In genomic region chr6:139316622-139317317, GRCh38 we compare ENCODE assay signal across 21 cellular contexts. TPM values are rescaled to one million over a fixed set of nuclear protein-coding genes. Genes with fewer than 3 reads are reported as not detected.
"Had no signal": no experiment of that assay in that cellular context is flagged by ENCODE, and none has a peak within 500 bp of the region (broad histone marks: within the 10 kb centered on the region; RNA-seq: fewer than 3 reads in every experiment).

No MANE protein-coding gene starts in this region.

- H3K27ac ChIP-seq: brain microvascular endothelial cell, right lobe of liver, tibial nerve had no signal

- H3K27me3 ChIP-seq: brain microvascular endothelial cell, right lobe of liver, tibial nerve had no signal

- H3K36me3 Mint-ChIP-seq: natural killer cell treated with Interleukin-12 subunit alpha and Interleukin-12 subunit beta and Interleukin-15 and Interleukin-18, amount 100 ng/mL, for 72 hours; stimulated activated effector memory CD8-positive, alpha-beta T cell treated with anti-CD3 and anti-CD28 coated beads, Interleukin-12 subunit alpha, Interleukin-12 subunit beta, amount 100 ng/mL, for 72 hours had no signal

- H3K4me1 ChIP-seq: right lobe of liver, tibial nerve had no signal

- H3K9me3 Mint-ChIP-seq: dendritic cell treated with granulocyte-macrophage colony-stimulating factor and Interleukin-4, amounts not matched to agents 40 ng/mL and 50 ng/mL, for 4 days; effector memory CD8-positive, alpha-beta T cell; immature natural killer cell; stimulated activated effector memory CD8-positive, alpha-beta T cell treated with anti-CD3 and anti-CD28 coated beads, Interleukin-12 subunit alpha, Interleukin-12 subunit beta, amount 100 ng/mL, for 72 hours had no signal

- H3K4me3 Mint-ChIP-seq: activated CD4-positive, alpha-beta T cell treated with anti-CD3 and anti-CD28 coated beads, Interleukin-2, amount 10 ng/mL, durations not matched to agents 7 days and 5 days; activated naive CD8-positive, alpha-beta T cell; dendritic cell treated with granulocyte-macrophage colony-stimulating factor and Interleukin-4, amounts not matched to agents 40 ng/mL and 50 ng/mL, for 4 days; effector memory CD8-positive, alpha-beta T cell; immature natural killer cell; natural killer cell treated with Interleukin-12 subunit alpha and Interleukin-12 subunit beta and Interleukin-15 and Interleukin-18, amount 100 ng/mL, for 72 hours; stimulated activated effector memory CD8-positive, alpha-beta T cell treated with anti-CD3 and anti-CD28 coated beads, Interleukin-12 subunit alpha, Interleukin-12 subunit beta, amount 100 ng/mL, for 72 hours; T-helper 17 cell had no signal

- H3K27ac Mint-ChIP-seq: activated CD4-positive, alpha-beta T cell treated with anti-CD3 and anti-CD28 coated beads, Interleukin-2, amount 10 ng/mL, durations not matched to agents 7 days and 5 days; activated naive CD8-positive, alpha-beta T cell; dendritic cell treated with granulocyte-macrophage colony-stimulating factor and Interleukin-4, amounts not matched to agents 40 ng/mL and 50 ng/mL, for 4 days; progenitor cell of endocrine pancreas; stimulated activated effector memory CD8-positive, alpha-beta T cell treated with anti-CD3 and anti-CD28 coated beads, Interleukin-12 subunit alpha, Interleukin-12 subunit beta, amount 100 ng/mL, for 72 hours; T-helper 17 cell had no signal

- H3K9me3 ChIP-seq: right lobe of liver had no signal

- H3K27me3 Mint-ChIP-seq: activated CD4-positive, alpha-beta T cell treated with anti-CD3 and anti-CD28 coated beads, Interleukin-2, amount 10 ng/mL, durations not matched to agents 7 days and 5 days; activated naive CD8-positive, alpha-beta T cell; dendritic cell treated with granulocyte-macrophage colony-stimulating factor and Interleukin-4, amounts not matched to agents 40 ng/mL and 50 ng/mL, for 4 days; effector memory CD8-positive, alpha-beta T cell; natural killer cell treated with Interleukin-12 subunit alpha and Interleukin-12 subunit beta and Interleukin-15 and Interleukin-18, amount 100 ng/mL, for 72 hours; T-helper 17 cell had no signal

- ATAC-seq: effector memory CD8-positive, alpha-beta T cell; left cardiac atrium; natural killer cell treated with Interleukin-12 subunit alpha and Interleukin-12 subunit beta and Interleukin-15 and Interleukin-18, amount 100 ng/mL, for 72 hours; right lobe of liver; stimulated activated effector memory CD8-positive, alpha-beta T cell treated with anti-CD3 and anti-CD28 coated beads, Interleukin-12 subunit alpha, Interleukin-12 subunit beta, amount 100 ng/mL, for 72 hours; T-helper 17 cell had no signal

- DNase-seq: activated CD4-positive, alpha-beta T cell treated with anti-CD3 and anti-CD28 coated beads, Interleukin-2, amount 10 ng/mL, durations not matched to agents 7 days and 5 days; activated CD4-positive, CD25-positive, alpha-beta regulatory T cell; activated CD8-positive, alpha-beta memory T cell treated with anti-CD3 and anti-CD28 coated beads for 24 hours; activated effector memory CD4-positive, alpha-beta T cell treated with Interleukin-2 at 50 U/mL for 16 hours; amygdala; brain microvascular endothelial cell; effector memory CD8-positive, alpha-beta T cell; hypothalamus; immature natural killer cell; left cardiac atrium; occipital lobe; right lobe of liver; T-helper 17 cell had no signal

- H3K4me3 ChIP-seq: lung, right lobe of liver, tibial nerve had no signal

- H3K36me3 ChIP-seq: brain microvascular endothelial cell, right lobe of liver, tibial nerve had no signal

- H3K4me1 Mint-ChIP-seq: immature natural killer cell, T-helper 17 cell had no signal

RNA-seq across cellular contexts. Expression of gene TXLNB, which starts 25.0 kb away (rescaled TPM):
- total RNA-seq: epithelial cell of proximal tubule, progenitor cell of endocrine pancreas had no signal
